ENCODE assay signal across 9 cellular contexts in genomic region chrX:136708348-136708747, GRCh38.
DNase-seq lines count a peak whose midpoint lies in the region; ATAC-seq, FAIRE-seq and TF ChIP-seq lines count a peak whose summit lies in the region.
"Had no signal": no experiment of that assay in that cellular context is flagged by ENCODE, and none has a peak within 500 bp of the region (broad histone marks: within the 10 kb centered on the region; RNA-seq: fewer than 3 reads in every experiment).

No MANE protein-coding gene starts in this region.

- no peak overlapping the region for H3K4me2 ChIP-seq in OCI-LY7 (ENCODE audit: low read length)

- peak; percentile 60 for FAIRE-seq in islet of Langerhans (lab: Jason Lieb, UNC)

- H3K9me3 ChIP-seq in OCI-LY7 (ENCODE audit: low read length) (no peaks in the 10 kb centered on the region), gastroesophageal sphincter (no peaks in the 10 kb centered on the region), aorta (ENCODE audit: control insufficient read depth, low read length) (no peaks in the 10 kb centered on the region)

- H3K27me3 ChIP-seq in gastroesophageal sphincter, result no peaks in the 10 kb centered on the region
- no peaks in the 10 kb centered on the region for H3K27me3 ChIP-seq in aorta (ENCODE audit: control insufficient read depth in 1 of 2, insufficient read depth in 2 of 2, low read length in 1 of 2)

- DNase-seq in OCI-LY7 (ENCODE audit: low spot score) (peak; percentile 14), aorta (no peak)

- no peaks in the 10 kb centered on the region for H3K9me2 ChIP-seq in OCI-LY7 (ENCODE audit: insufficient read depth, low read length)

- no peak for TF ChIP-seq EP300 in gastroesophageal sphincter (IDR thresholded peaks at IDR 0.05)

- H4K20me1 ChIP-seq in OCI-LY7 (ENCODE audit: insufficient read depth, low read length), result no peaks in the 10 kb centered on the region

- WGBS in gastroesophageal sphincter (ENCODE audit: low coverage in 1 of 2), 2 donors, result 40 to 90% methylated on average over 1 of the region's 1 CpG
- WGBS in aorta, 2 donors, result 59 to 67% methylated on average over 1 of the region's 1 CpG

- H3K79me2 ChIP-seq in OCI-LY7 (ENCODE audit: insufficient read depth, low read depth, low read length), result no peaks in the 10 kb centered on the region
- H3K79me2 ChIP-seq: parathyroid adenoma had no signal

- peak; percentile 54 for TF ChIP-seq CTCF in C4-2B (conservative IDR thresholded peaks at IDR 0.05)
- TF ChIP-seq CTCF in OCI-LY7 (conservative IDR thresholded peaks at IDR 0.05; ENCODE audit: low read length), result peak; percentile 72
- peak in 2 of 4 experiments; percentile 8 to 20 for TF ChIP-seq CTCF in gastroesophageal sphincter (IDR thresholded peaks at IDR 0.05)

- H3K4me3 ChIP-seq in OCI-LY7 (ENCODE audit: low read depth, low read length, poor library complexity, severe bottlenecking), result no peak overlapping the region
- H3K4me3 ChIP-seq in gastroesophageal sphincter, result no peak overlapping the region
- H3K4me3 ChIP-seq in aorta (ENCODE audit: low read length in 2 of 2), result no peak overlapping the region

- H3K36me3 ChIP-seq in OCI-LY7 (ENCODE audit: insufficient read depth, low read length), result peaks cover 63% of the 10 kb centered on the region
- peaks cover 0 to 29% of the 10 kb centered on the region in 2 donors for H3K36me3 ChIP-seq in gastroesophageal sphincter
- no peaks in the 10 kb centered on the region for H3K36me3 ChIP-seq in aorta (ENCODE audit: control insufficient read depth in 1 of 2, insufficient read depth in 2 of 2, low read length in 1 of 2)

- intact Hi-C loops in OCI-LY7 (cut with micrococcal nuclease; ENCODE audit: unreplicated experiment) (no loop called here), aorta (cut with DNase I) (no loop called here)

- CTCF ChIA-PET in OCI-LY7 (lab: Charles Lee; ENCODE audit: unreplicated experiment), result no interaction called here

- no peak for TF ChIP-seq POLR2A in gastroesophageal sphincter (IDR thresholded peaks at IDR 0.05)

- POLR2A ChIA-PET in OCI-LY7 (lab: Charles Lee), result no interaction called here

- H3K27ac ChIP-seq in C4-2B (no peak overlapping the region), OCI-LY7 (ENCODE audit: low read depth, low read length, poor library complexity, severe bottlenecking) (no peak overlapping the region), gastroesophageal sphincter (no peak overlapping the region), aorta (ENCODE audit: low read depth in 1 of 2, low read length in 2 of 2) (no peak overlapping the region)
- H3K27ac ChIP-seq: parathyroid adenoma had no signal

- peak; percentile 37 for ATAC-seq in GM18511 (IDR thresholded peaks at IDR 0.05; ENCODE audit: unreplicated experiment)
- no peak for ATAC-seq in HG02588 (IDR thresholded peaks at IDR 0.05; ENCODE audit: unreplicated experiment)
- ATAC-seq in HG03045 (IDR thresholded peaks at IDR 0.05; ENCODE audit: unreplicated experiment), result no peak
- no peak for ATAC-seq in gastroesophageal sphincter
- no peak for ATAC-seq in aorta (ENCODE audit: low FRiP score)

- BruUV-seq in OCI-LY7 (replicated peaks; lab: Mats Ljungman, UMichigan), result no TSS peak

- H2AFZ ChIP-seq in OCI-LY7 (ENCODE audit: low read length), result no peak overlapping the region
- H2AFZ ChIP-seq: parathyroid adenoma had no signal

- H3K4me1 ChIP-seq in OCI-LY7 (ENCODE audit: insufficient read depth, low read length, poor library complexity, severe bottlenecking) (peaks cover 7% of the 10 kb centered on the region), gastroesophageal sphincter (peaks cover 0 to 9% (median 0%) of the 10 kb centered on the region in 3 donors), aorta (ENCODE audit: control insufficient read depth in 1 of 2, insufficient read depth in 2 of 2, low read length in 2 of 2) (no peaks in the 10 kb centered on the region)
- H3K4me1 ChIP-seq: parathyroid adenoma had no signal
